ENCODE assay signal across 8 cellular contexts in the genomic region with DNA sequence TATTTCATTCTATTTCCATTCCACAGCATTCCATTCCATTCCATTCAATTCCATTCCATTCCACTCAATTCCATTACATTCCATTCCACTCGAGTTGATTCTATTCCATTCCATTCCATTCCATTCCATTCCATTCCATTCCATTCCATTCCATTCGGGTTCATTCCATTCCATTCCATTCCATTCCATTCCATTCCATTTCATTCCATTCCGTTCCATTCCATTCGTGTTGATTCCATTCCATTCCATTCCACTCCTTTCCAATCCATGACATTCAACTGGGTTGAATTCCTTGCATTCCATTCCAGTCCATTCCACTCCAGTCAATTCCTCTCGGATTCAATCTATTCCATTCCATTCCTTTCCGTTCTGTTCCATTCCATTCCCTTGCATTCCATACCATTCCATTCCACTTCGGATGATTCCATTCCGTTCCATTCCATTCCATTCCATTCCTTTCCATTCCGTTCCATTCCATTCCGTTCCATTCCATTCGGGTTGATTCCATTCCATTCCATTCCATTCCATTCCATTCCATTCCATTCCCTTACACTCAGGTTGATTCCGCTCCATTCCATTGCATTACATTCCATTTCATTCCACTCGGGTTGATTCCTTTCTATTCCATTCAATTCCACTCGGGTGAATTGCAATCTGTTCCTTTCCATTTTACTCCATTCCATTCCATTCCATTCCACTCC.
DNase-seq lines count a peak whose midpoint lies in the region; ATAC-seq and TF ChIP-seq lines count a peak whose summit lies in the region.
"Not testable (repeated sequence)": the region's sequence is repeated elsewhere in the genome, so short reads cannot be mapped to it uniquely, and the experiment has no call there.

No MANE protein-coding gene starts in this region.

- H3K27me3 Mint-ChIP-seq in activated T-cell treated with anti-CD3 and anti-CD28 coated beads, Interleukin-2, amount 50 U/mL, for 72 hours (ENCODE audit: low read depth) = not testable (repeated sequence)
- H3K27me3 Mint-ChIP-seq in glutamatergic neuron (ENCODE audit: unreplicated experiment) = peaks cover 55% of the 10 kb centered on the region

- not testable (repeated sequence) for H3K27ac ChIP-seq in lung (ENCODE audit: low read depth in 1 of 2, low read length in 1 of 2)

- not testable (repeated sequence) for DNase-seq in activated T-cell treated with anti-CD3 and anti-CD28 coated beads, Interleukin-2, amount 50 U/mL, for 72 hours; lung (ENCODE audit: low spot score); stimulated activated effector memory CD8-positive, alpha-beta T cell treated with anti-CD3 and anti-CD28 coated beads, Interleukin-12 subunit alpha, Interleukin-12 subunit beta, amount 100 ng/mL, for 72 hours (ENCODE audit: low spot score in 2 of 2)
- peak; percentile 7 for DNase-seq in glutamatergic neuron

- peak overlapping the region; percentile 0 for H3K27ac Mint-ChIP-seq in activated T-cell treated with anti-CD3 and anti-CD28 coated beads, Interleukin-2, amount 50 U/mL, for 72 hours
- not testable (repeated sequence) for H3K27ac Mint-ChIP-seq in glutamatergic neuron (ENCODE audit: unreplicated experiment); stimulated activated effector memory CD8-positive, alpha-beta T cell treated with anti-CD3 and anti-CD28 coated beads, Interleukin-12 subunit alpha, Interleukin-12 subunit beta, amount 100 ng/mL, for 72 hours

- peaks cover 73 to 75% of the 10 kb centered on the region in 2 donors for H3K9me3 Mint-ChIP-seq in activated T-cell treated with anti-CD3 and anti-CD28 coated beads, Interleukin-2, amount 50 U/mL, for 72 hours
- peaks cover 73% of the 10 kb centered on the region for H3K9me3 Mint-ChIP-seq in glutamatergic neuron (ENCODE audit: unreplicated experiment)
- peaks cover 64% of the 10 kb centered on the region for H3K9me3 Mint-ChIP-seq in stimulated activated effector memory CD8-positive, alpha-beta T cell treated with anti-CD3 and anti-CD28 coated beads, Interleukin-12 subunit alpha, Interleukin-12 subunit beta, amount 100 ng/mL, for 72 hours

- H3K27me3 ChIP-seq in lung (ENCODE audit: control insufficient read depth, insufficient read depth) = not testable (repeated sequence)

- not testable (repeated sequence) for H3K4me3 ChIP-seq in lung

- H3K36me3 ChIP-seq in lung (ENCODE audit: control insufficient read depth in 2 of 2, insufficient read depth in 2 of 2, low read length in 2 of 2) = not testable (repeated sequence)

- not testable (repeated sequence) for TF ChIP-seq CTCF in glutamatergic neuron (IDR thresholded peaks at IDR 0.05; ENCODE audit: partially characterized antibody, unreplicated experiment); lung (IDR thresholded peaks at IDR 0.05; ENCODE audit: control extremely low read depth, extremely low read depth)

- not testable (repeated sequence) for H3K4me3 Mint-ChIP-seq in activated T-cell treated with anti-CD3 and anti-CD28 coated beads, Interleukin-2, amount 50 U/mL, for 72 hours; glutamatergic neuron (ENCODE audit: unreplicated experiment); stimulated activated effector memory CD8-positive, alpha-beta T cell treated with anti-CD3 and anti-CD28 coated beads, Interleukin-12 subunit alpha, Interleukin-12 subunit beta, amount 100 ng/mL, for 72 hours

- peaks cover 18 to 25% of the 10 kb centered on the region in 2 donors for H3K9me3 ChIP-seq in lung (ENCODE audit: control insufficient read depth in 2 of 2, insufficient read depth in 1 of 2, low read length in 1 of 2)

- 64 to 67% methylated on average over 14 of the region's 14 CpGs for WGBS in lung, 2 donors

- H3K4me1 Mint-ChIP-seq in activated T-cell treated with anti-CD3 and anti-CD28 coated beads, Interleukin-2, amount 50 U/mL, for 72 hours (ENCODE audit: low read depth); glutamatergic neuron (ENCODE audit: low read depth, unreplicated experiment): not testable (repeated sequence)
- peaks cover 39% of the 10 kb centered on the region for H3K4me1 Mint-ChIP-seq in stimulated activated effector memory CD8-positive, alpha-beta T cell treated with anti-CD3 and anti-CD28 coated beads, Interleukin-12 subunit alpha, Interleukin-12 subunit beta, amount 100 ng/mL, for 72 hours

- not testable (repeated sequence) for H3K4me1 ChIP-seq in lung (ENCODE audit: control insufficient read depth in 2 of 2, insufficient read depth in 2 of 2, low read length in 2 of 2)

- ATAC-seq in GM18502 (IDR thresholded peaks at IDR 0.05; ENCODE audit: poor library complexity, unreplicated experiment) (peak; percentile 26), GM19467 (IDR thresholded peaks at IDR 0.05; ENCODE audit: unreplicated experiment) (peak; percentile 28), HG02840 (IDR thresholded peaks at IDR 0.05; ENCODE audit: low FRiP score, unreplicated experiment) (peak; percentile 27), HG03378 (IDR thresholded peaks at IDR 0.05; ENCODE audit: unreplicated experiment) (peak; percentile 22), lung (ENCODE audit: insufficient read depth, low FRiP score) (peak; percentile 29)
- not testable (repeated sequence) for ATAC-seq in activated T-cell treated with anti-CD3 and anti-CD28 coated beads, Interleukin-2, amount 50 U/mL, for 72 hours (replicated peaks in 1 of 2)
- ATAC-seq in stimulated activated effector memory CD8-positive, alpha-beta T cell treated with anti-CD3 and anti-CD28 coated beads, Interleukin-12 subunit alpha, Interleukin-12 subunit beta, amount 100 ng/mL, for 72 hours = peak; percentile 29

- peaks cover 82 to 88% of the 10 kb centered on the region in 2 donors for H3K36me3 Mint-ChIP-seq in activated T-cell treated with anti-CD3 and anti-CD28 coated beads, Interleukin-2, amount 50 U/mL, for 72 hours (ENCODE audit: insufficient read depth in 2 of 2)
- peaks cover 55% of the 10 kb centered on the region for H3K36me3 Mint-ChIP-seq in glutamatergic neuron (ENCODE audit: unreplicated experiment)
- H3K36me3 Mint-ChIP-seq in stimulated activated effector memory CD8-positive, alpha-beta T cell treated with anti-CD3 and anti-CD28 coated beads, Interleukin-12 subunit alpha, Interleukin-12 subunit beta, amount 100 ng/mL, for 72 hours = peaks cover 11% of the 10 kb centered on the region
